27 cellular contexts compared by ENCODE assay signal in the genomic region with DNA sequence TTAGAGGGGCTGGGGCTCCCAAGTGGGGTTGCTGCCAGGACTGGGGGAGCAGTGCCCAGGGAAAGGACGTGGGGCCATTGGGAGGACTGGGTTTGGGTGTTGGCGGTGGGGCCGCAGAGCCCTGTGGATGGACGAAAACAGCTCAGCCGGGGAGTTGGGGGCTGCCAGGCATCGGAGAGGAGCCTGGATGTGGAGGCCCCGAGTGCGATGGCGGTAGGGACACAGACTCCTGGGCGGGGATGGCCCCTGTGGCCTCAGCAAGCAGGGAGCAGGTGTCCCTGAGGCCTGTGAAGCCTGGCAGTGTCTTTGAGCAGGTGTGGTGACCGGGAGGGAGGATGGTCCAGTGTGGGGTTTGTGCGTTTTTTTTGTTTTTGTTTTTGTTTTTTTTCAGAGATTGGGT. TPM values are rescaled to one million over a fixed set of nuclear protein-coding genes. Genes with fewer than 3 reads are reported as not detected.
DNase-seq lines count a peak whose midpoint lies in the region; ATAC-seq and TF ChIP-seq lines count a peak whose summit lies in the region.
"Had no signal": no experiment of that assay in that cellular context is flagged by ENCODE, and none has a peak within 500 bp of the region (broad histone marks: within the 10 kb centered on the region; RNA-seq: fewer than 3 reads in every experiment).

No MANE protein-coding gene starts in this region.

- H3K9ac ChIP-seq in neural progenitor cell: no peak overlapping the region
- H3K9ac ChIP-seq: BLaER1 treated with 17β-estradiol and CSF1 and Interleukin-3, amounts not matched to agents 10 nM and 100 nM; GM23248 had no signal

- H3K27ac ChIP-seq in neural progenitor cell: no peak overlapping the region
- H3K27ac ChIP-seq: BLaER1 treated with 17β-estradiol and CSF1 and Interleukin-3, amounts not matched to agents 10 nM and 100 nM; GM23248; HL-60; lower lobe of right lung; pancreas; right lobe of liver; RWPE1 had no signal

- no peak overlapping the region for H3K4me3 ChIP-seq in neural progenitor cell
- H3K4me3 ChIP-seq: BLaER1 treated with 17β-estradiol and CSF1 and Interleukin-3, amounts not matched to agents 10 nM and 100 nM; GM23248; lower lobe of right lung; pancreas; right lobe of liver had no signal

- H3K4me1 ChIP-seq in neural progenitor cell: peaks cover 5% of the 10 kb centered on the region
- H3K4me1 ChIP-seq: lower lobe of right lung, right lobe of liver had no signal

- DNase-seq in activated naive CD8-positive, alpha-beta T cell treated with anti-CD3 and anti-CD28 coated beads for 36 hours: no peak
- DNase-seq in activated naive CD8-positive, alpha-beta T cell treated with anti-CD3 and anti-CD28 coated beads, Interleukin-2, amount 50 U/mL, for 24 hours: no peak
- DNase-seq in central memory CD8-positive, alpha-beta T cell (ENCODE audit: low spot score in 2 of 2): no peak
- DNase-seq in neural progenitor cell (ENCODE audit: low spot score) (no peak), NCI-H1105 treated with DMSO at 0.1 percent for 48 hours (lab: John Stamatoyannopoulos, UW) (no peak)
- no peak for DNase-seq in stimulated activated naive CD8-positive, alpha-beta T cell treated with anti-CD3 and anti-CD28 coated beads, Interleukin-15, amount 100 ng/mL, for 72 hours
- no peak for DNase-seq in activated CD4-positive, alpha-beta T cell treated with anti-CD3 and anti-CD28 coated beads for 48 hours
- no peak for DNase-seq in activated CD4-positive, CD25-positive, alpha-beta regulatory T cell treated with anti-CD3 and anti-CD28 coated beads, Interleukin-2, amount 50 U/mL, for 72 hours
- DNase-seq: activated B cell treated with CpG ODN at 0.5 μM for 24 hours; activated CD4-positive, alpha-beta memory T cell treated with anti-CD3 and anti-CD28 coated beads, Interleukin-2, amount 10 ng/mL, durations not matched to agents 7 days and 5 days; activated T-cell treated with anti-CD3 and anti-CD28 coated beads, Interleukin-2, amount 50 U/mL, for 1 hour; GM23248; kidney; lower lobe of right lung; NCI-H1417 treated with DMSO at 0.1 percent for 48 hours; NCI-H2171; NCI-H524 treated with DMSO at 0.1 percent for 48 hours; pancreas; stimulated activated CD8-positive, alpha-beta memory T cell treated with anti-CD3 and anti-CD28 coated beads, Interleukin-4, amount 100 ng/mL, for 48 hours; T-helper 9 cell had no signal

- H3K36me3 ChIP-seq in neural progenitor cell: no peaks in the 10 kb centered on the region

- no peaks in the 10 kb centered on the region for H3K9me3 Mint-ChIP-seq in activated naive CD8-positive, alpha-beta T cell treated with anti-CD3 and anti-CD28 coated beads for 36 hours
- no peaks in the 10 kb centered on the region for H3K9me3 Mint-ChIP-seq in activated naive CD8-positive, alpha-beta T cell treated with anti-CD3 and anti-CD28 coated beads, Interleukin-2, amount 50 U/mL, for 24 hours
- no peaks in the 10 kb centered on the region for H3K9me3 Mint-ChIP-seq in central memory CD8-positive, alpha-beta T cell
- no peaks in the 10 kb centered on the region for H3K9me3 Mint-ChIP-seq in neural progenitor cell
- no peaks in the 10 kb centered on the region for H3K9me3 Mint-ChIP-seq in stimulated activated naive CD8-positive, alpha-beta T cell treated with anti-CD3 and anti-CD28 coated beads, Interleukin-15, amount 100 ng/mL, for 72 hours
- H3K9me3 Mint-ChIP-seq: activated B cell treated with CpG ODN at 0.5 μM for 24 hours; activated CD4-positive, alpha-beta memory T cell treated with anti-CD3 and anti-CD28 coated beads, Interleukin-2, amount 10 ng/mL, durations not matched to agents 7 days and 5 days; IgD-negative memory B cell had no signal

- H3K27ac Mint-ChIP-seq in activated naive CD8-positive, alpha-beta T cell treated with anti-CD3 and anti-CD28 coated beads for 36 hours: peak overlapping the region; percentile 56
- no peak overlapping the region for H3K27ac Mint-ChIP-seq in activated naive CD8-positive, alpha-beta T cell treated with anti-CD3 and anti-CD28 coated beads, Interleukin-2, amount 50 U/mL, for 24 hours
- peak overlapping the region; percentile 89 for H3K27ac Mint-ChIP-seq in central memory CD8-positive, alpha-beta T cell (ENCODE audit: low read depth)
- peak overlapping the region; percentile 76 for H3K27ac Mint-ChIP-seq in neural progenitor cell
- peak overlapping the region; percentile 72 to 90 for H3K27ac Mint-ChIP-seq in stimulated activated naive CD8-positive, alpha-beta T cell treated with anti-CD3 and anti-CD28 coated beads, Interleukin-15, amount 100 ng/mL, for 72 hours
- H3K27ac Mint-ChIP-seq: activated B cell treated with CpG ODN at 0.5 μM for 24 hours; activated CD4-positive, alpha-beta memory T cell treated with anti-CD3 and anti-CD28 coated beads, Interleukin-2, amount 10 ng/mL, durations not matched to agents 7 days and 5 days; activated naive CD8-positive, alpha-beta T cell had no signal

- no peak overlapping the region for H3K4me3 Mint-ChIP-seq in activated naive CD8-positive, alpha-beta T cell treated with anti-CD3 and anti-CD28 coated beads for 36 hours
- H3K4me3 Mint-ChIP-seq in activated naive CD8-positive, alpha-beta T cell treated with anti-CD3 and anti-CD28 coated beads, Interleukin-2, amount 50 U/mL, for 24 hours: no peak overlapping the region
- no peak overlapping the region for H3K4me3 Mint-ChIP-seq in central memory CD8-positive, alpha-beta T cell
- no peak overlapping the region for H3K4me3 Mint-ChIP-seq in neural progenitor cell
- H3K4me3 Mint-ChIP-seq in stimulated activated naive CD8-positive, alpha-beta T cell treated with anti-CD3 and anti-CD28 coated beads, Interleukin-15, amount 100 ng/mL, for 72 hours: no peak overlapping the region
- H3K4me3 Mint-ChIP-seq: activated B cell treated with CpG ODN at 0.5 μM for 24 hours; activated CD4-positive, alpha-beta memory T cell treated with anti-CD3 and anti-CD28 coated beads, Interleukin-2, amount 10 ng/mL, durations not matched to agents 7 days and 5 days; activated naive CD8-positive, alpha-beta T cell; IgD-negative memory B cell had no signal

- TF ChIP-seq CTCF in neural progenitor cell (IDR thresholded peaks at IDR 0.05): no peak

- peaks cover 32% of the 10 kb centered on the region for H4K20me1 ChIP-seq in neural progenitor cell (ENCODE audit: low read depth)

- H3K4me1 Mint-ChIP-seq in activated naive CD8-positive, alpha-beta T cell treated with anti-CD3 and anti-CD28 coated beads for 36 hours: peaks cover 15% of the 10 kb centered on the region
- peaks cover 31% of the 10 kb centered on the region for H3K4me1 Mint-ChIP-seq in activated naive CD8-positive, alpha-beta T cell treated with anti-CD3 and anti-CD28 coated beads, Interleukin-2, amount 50 U/mL, for 24 hours
- peaks cover 38% of the 10 kb centered on the region for H3K4me1 Mint-ChIP-seq in central memory CD8-positive, alpha-beta T cell
- H3K4me1 Mint-ChIP-seq in neural progenitor cell: peaks cover 16% of the 10 kb centered on the region
- H3K4me1 Mint-ChIP-seq in stimulated activated naive CD8-positive, alpha-beta T cell treated with anti-CD3 and anti-CD28 coated beads, Interleukin-15, amount 100 ng/mL, for 72 hours: peaks cover 51% of the 10 kb centered on the region

- H3F3A ChIP-seq in neural progenitor cell (ENCODE audit: low read depth): no peaks in the 10 kb centered on the region

- H2AFZ ChIP-seq in neural progenitor cell (replicated peaks): no peak overlapping the region
- H2AFZ ChIP-seq: GM23248 had no signal

- no peaks in the 10 kb centered on the region for H3K36me3 Mint-ChIP-seq in activated naive CD8-positive, alpha-beta T cell treated with anti-CD3 and anti-CD28 coated beads for 36 hours
- peaks cover 15% of the 10 kb centered on the region for H3K36me3 Mint-ChIP-seq in activated naive CD8-positive, alpha-beta T cell treated with anti-CD3 and anti-CD28 coated beads, Interleukin-2, amount 50 U/mL, for 24 hours (ENCODE audit: low read depth)
- peaks cover 49% of the 10 kb centered on the region for H3K36me3 Mint-ChIP-seq in central memory CD8-positive, alpha-beta T cell (ENCODE audit: insufficient read depth)
- peaks cover 4% of the 10 kb centered on the region for H3K36me3 Mint-ChIP-seq in neural progenitor cell
- H3K36me3 Mint-ChIP-seq: activated naive CD8-positive, alpha-beta T cell had no signal

- ATAC-seq in activated naive CD8-positive, alpha-beta T cell treated with anti-CD3 and anti-CD28 coated beads, Interleukin-2, amount 50 U/mL, for 24 hours: no peak
- ATAC-seq in central memory CD8-positive, alpha-beta T cell (replicated peaks; ENCODE audit: extremely low read depth, poor library complexity, severe bottlenecking): no peak
- ATAC-seq in stimulated activated naive CD8-positive, alpha-beta T cell treated with anti-CD3 and anti-CD28 coated beads, Interleukin-15, amount 100 ng/mL, for 72 hours: no peak
- ATAC-seq: pancreas, SK-N-SH treated with all-trans-retinoic acid at 6 μM for 48 hours had no signal

- no peaks in the 10 kb centered on the region for H3K9me3 ChIP-seq in neural progenitor cell (ENCODE audit: low read depth)
- H3K9me3 ChIP-seq: BLaER1 treated with 17β-estradiol and CSF1 and Interleukin-3, amounts not matched to agents 10 nM and 100 nM; lower lobe of right lung; pancreas; right lobe of liver had no signal

- no peak overlapping the region for H3K4me2 ChIP-seq in neural progenitor cell

- peaks cover 49% of the 10 kb centered on the region for H3K79me2 ChIP-seq in neural progenitor cell (ENCODE audit: low read depth)

- H3K27me3 Mint-ChIP-seq in activated naive CD8-positive, alpha-beta T cell treated with anti-CD3 and anti-CD28 coated beads for 36 hours: no peaks in the 10 kb centered on the region
- no peaks in the 10 kb centered on the region for H3K27me3 Mint-ChIP-seq in activated naive CD8-positive, alpha-beta T cell treated with anti-CD3 and anti-CD28 coated beads, Interleukin-2, amount 50 U/mL, for 24 hours
- no peaks in the 10 kb centered on the region for H3K27me3 Mint-ChIP-seq in central memory CD8-positive, alpha-beta T cell
- H3K27me3 Mint-ChIP-seq in neural progenitor cell (ENCODE audit: insufficient read depth, low read depth): peaks cover 2% of the 10 kb centered on the region
- H3K27me3 Mint-ChIP-seq in stimulated activated naive CD8-positive, alpha-beta T cell treated with anti-CD3 and anti-CD28 coated beads, Interleukin-15, amount 100 ng/mL, for 72 hours: no peaks in the 10 kb centered on the region
- H3K27me3 Mint-ChIP-seq: activated B cell treated with CpG ODN at 0.5 μM for 24 hours; activated CD4-positive, alpha-beta memory T cell treated with anti-CD3 and anti-CD28 coated beads, Interleukin-2, amount 10 ng/mL, durations not matched to agents 7 days and 5 days; activated naive CD8-positive, alpha-beta T cell; IgD-negative memory B cell had no signal

- H3K27me3 ChIP-seq in neural progenitor cell: no peaks in the 10 kb centered on the region
- H3K27me3 ChIP-seq: BLaER1 treated with 17β-estradiol and CSF1 and Interleukin-3, amounts not matched to agents 10 nM and 100 nM; pancreas; right lobe of liver had no signal

RNA-seq across cellular contexts. Expression of a gene that starts 13.3 kb away (rescaled TPM):
- total RNA-seq in activated naive CD8-positive, alpha-beta T cell treated with anti-CD3 and anti-CD28 coated beads for 36 hours: 10 to 100 TPM; 44.4 to 44.6 TPM
- total RNA-seq in neural progenitor cell (ENCODE audit: low replicate concordance): 11.8 and 25.9 TPM in 2 replicates
